In genomic region chr9:1083325-1083913, GRCh38 we compare ENCODE assay signal across 9 cellular contexts. TPM values are rescaled to one million over a fixed set of nuclear protein-coding genes. Genes with fewer than 3 reads are reported as not detected.
A peak's percentile ranks its signal among the peaks of the same experiment; 100 is the strongest.
DNase-seq lines count a peak whose midpoint lies in the region; ATAC-seq lines count a peak whose summit lies in the region.
"Had no signal": no experiment of that assay in that cellular context is flagged by ENCODE, and none has a peak within 500 bp of the region (broad histone marks: within the 10 kb centered on the region; RNA-seq: fewer than 3 reads in every experiment).

No MANE protein-coding gene starts in this region.

- DNase-seq in HAP-1 (ENCODE audit: low spot score in 2 of 2) (peak; percentile 12 to 55), RPMI8226 (peak; percentile 64), right cardiac atrium (peak; percentile 47 to 82 (median 57)), NCI-H2227 (lab: John Stamatoyannopoulos, UW; ENCODE audit: unreplicated experiment) (no peak), T-cell (no peak)

- peaks cover 0 to 5% (median 2%) of the 10 kb centered on the region in 3 donors for H3K4me1 Mint-ChIP-seq in T-cell

- ATAC-seq in right cardiac atrium (peak; percentile 65 to 82), GM19455 (IDR thresholded peaks at IDR 0.05; ENCODE audit: unreplicated experiment) (no peak), HG02938 (IDR thresholded peaks at IDR 0.05; ENCODE audit: unreplicated experiment) (no peak), T-cell (replicated peaks in 1 of 4) (no peak)

- H3K27me3 Mint-ChIP-seq in T-cell = peaks cover 19 to 23% of the 10 kb centered on the region in 2 donors

- H3K9me3 ChIP-seq in HAP-1 = no peaks in the 10 kb centered on the region
- H3K9me3 ChIP-seq in right cardiac atrium (ENCODE audit: control insufficient read depth, low read length) = no peaks in the 10 kb centered on the region
- H3K9me3 ChIP-seq in skeletal muscle satellite cell (replicated peaks; ENCODE audit: low read length) = no peaks in the 10 kb centered on the region

- H3K9ac ChIP-seq in skeletal muscle satellite cell (ENCODE audit: low read depth, low read length) = peak overlapping the region; percentile 6

- H3K27ac Mint-ChIP-seq in T-cell = no peak overlapping the region

- peak overlapping the region; percentile 75 for H3K4me2 ChIP-seq in skeletal muscle satellite cell (ENCODE audit: low read length)

- in situ Hi-C loops in HAP-1 (cut with MboI; ENCODE audit: low sequenced_read_pairs) = no loop called here

- POLR2A ChIA-PET in T-cell (lab: Charles Lee) = interaction anchor here in 1 of 2 donors (0.6 kb wide), 1 partner anchor 17 kb away, joined by 3 read pairs; no protein-coding TSS in a partner anchor

- H3K4me3 Mint-ChIP-seq in T-cell = no peak overlapping the region

- intact Hi-C loops in right cardiac atrium (cut with DNase I) = no loop called here

- no peaks in the 10 kb centered on the region for H3K36me3 Mint-ChIP-seq in T-cell

- H3K27ac ChIP-seq in right cardiac atrium (ENCODE audit: low read length) = no peak overlapping the region

- no peaks in the 10 kb centered on the region for H3K27me3 ChIP-seq in HAP-1 (ENCODE audit: low read depth)
- H3K27me3 ChIP-seq in right cardiac atrium (ENCODE audit: control insufficient read depth, insufficient read depth) = no peaks in the 10 kb centered on the region
- peaks cover 8% of the 10 kb centered on the region for H3K27me3 ChIP-seq in skeletal muscle satellite cell (ENCODE audit: control insufficient read depth, insufficient read depth, low read length)

- H3K36me3 ChIP-seq in HAP-1 (replicated peaks) (no peaks in the 10 kb centered on the region), skeletal muscle satellite cell (ENCODE audit: insufficient read depth, low read length) (no peaks in the 10 kb centered on the region)

- CTCF ChIA-PET in T-cell (lab: Charles Lee) = no interaction called here

- no peaks in the 10 kb centered on the region for H3K9me3 Mint-ChIP-seq in T-cell

- H3K4me1 ChIP-seq in HAP-1 (no peaks in the 10 kb centered on the region), right cardiac atrium (ENCODE audit: control insufficient read depth, insufficient read depth, low read length) (no peaks in the 10 kb centered on the region), skeletal muscle satellite cell (ENCODE audit: control insufficient read depth, insufficient read depth, low read length) (no peaks in the 10 kb centered on the region)

- H3K4me3 ChIP-seq in HAP-1 (no peak overlapping the region), right cardiac atrium (ENCODE audit: low read length) (peak overlapping the region; percentile 38), skeletal muscle satellite cell (ENCODE audit: low read length) (peak overlapping the region; percentile 58)

- WGBS in right cardiac atrium = 9% methylated on average over 13 of the region's 13 CpGs

RNA-seq across cellular contexts. Expression of gene DMRT2, which starts 33.3 kb away (rescaled TPM):
- not detected for total RNA-seq in right cardiac atrium
- polyA plus RNA-seq in right cardiac atrium = 0.09 TPM
- total RNA-seq in skeletal muscle satellite cell (2012; rRNA removed) = 0.51 and 0.87 TPM in 2 replicates
- not detected for total RNA-seq in T-cell
- total RNA-seq: LHCN-M2 had no signal

Comparison
In these comparisons a context has a peak if more than half of its experiments do, and no peak if none do; other contexts are left out.
1. DNase-seq: peak in HAP-1 (2 of 2), RPMI8226 (single experiment) and right cardiac atrium (3 of 3); none in NCI-H2227 (single experiment) and T-cell (0 of 34).
2. ATAC-seq: peak in right cardiac atrium (2 of 2); none in GM19455 (single experiment), HG02938 (single experiment) and T-cell (0 of 4).